In the genomic region with DNA sequence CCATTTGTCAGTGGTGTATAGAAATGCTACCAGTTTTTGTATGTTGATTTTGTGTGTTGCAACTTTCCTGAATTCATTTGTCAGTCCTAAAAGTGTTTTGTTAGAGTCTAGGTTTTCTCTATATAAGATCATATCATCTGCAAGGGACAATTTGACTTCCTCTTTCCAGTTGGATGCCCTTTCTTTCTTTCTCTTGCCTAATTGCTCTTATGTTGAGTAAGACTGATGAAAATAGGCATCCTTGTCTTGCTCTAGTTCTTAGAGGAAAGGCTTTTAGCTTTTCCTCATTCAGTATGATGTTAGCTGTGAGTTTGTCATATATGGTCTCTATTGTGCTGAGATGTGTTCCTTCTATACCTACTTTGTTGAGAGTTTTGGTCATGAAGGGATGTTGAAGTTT, we compare ENCODE assay signal across 18 cellular contexts.
"Had no signal": no experiment of that assay in that cellular context is flagged by ENCODE, and none has a peak within 500 bp of the region (broad histone marks: within the 10 kb centered on the region; RNA-seq: fewer than 3 reads in every experiment).

No MANE protein-coding gene starts in this region.

- ATAC-seq: effector memory CD8-positive, alpha-beta T cell; gastrocnemius medialis; left lung; lower lobe of right lung; natural killer cell; sciatic nerve; stimulated activated memory B cell treated with anti-CD40 and anti-IgM and Interleukin-4, amounts not matched to agents 10 μg/mL and 1 μg/mL and 100 μg/mL, for 72 hours had no signal

- H3K4me3 ChIP-seq: esophagus muscularis mucosa, gastrocnemius medialis, left lung, lower lobe of right lung, spleen, tibial artery, upper lobe of left lung, uterus had no signal

- H3K27ac ChIP-seq: epithelial cell of prostate, esophagus muscularis mucosa, gastrocnemius medialis, left lung, lower lobe of right lung, spleen, tibial artery, upper lobe of left lung, uterus had no signal

- H3K36me3 ChIP-seq: esophagus muscularis mucosa, gastrocnemius medialis, left lung, lower lobe of right lung, spleen, tibial artery, upper lobe of left lung, uterus had no signal

- H3K9me3 ChIP-seq: gastrocnemius medialis had no signal

- DNase-seq: effector memory CD8-positive, alpha-beta T cell; gastrocnemius medialis; immature natural killer cell; left lung; lower lobe of right lung; natural killer cell; posterior cingulate gyrus; spleen; stimulated activated CD4-positive, alpha-beta T cell treated with anti-CD3 and anti-CD28 coated beads, Interleukin-15, amount 100 ng/mL, for 24 hours; stimulated activated CD4-positive, alpha-beta T cell treated with anti-CD3 and anti-CD28 coated beads, Interleukin-1b, Interleukin-23, amount 100 ng/mL, for 48 hours; stimulated activated CD4-positive, alpha-beta T cell treated with anti-CD3 and anti-CD28 coated beads, Interleukin-4, amount 100 ng/mL, for 24 hours; tibial artery; upper lobe of left lung; uterus had no signal

- H3K4me1 ChIP-seq: esophagus muscularis mucosa, gastrocnemius medialis, left lung, lower lobe of right lung, spleen, tibial artery, upper lobe of left lung, uterus had no signal

- H3K27me3 ChIP-seq: esophagus muscularis mucosa, gastrocnemius medialis, left lung, spleen, tibial artery, upper lobe of left lung, uterus had no signal
